ENCODE assay signal across 13 cellular contexts in genomic region chr18:42192251-42193248, GRCh38.
A peak's percentile ranks its signal among the peaks of the same experiment; 100 is the strongest.
DNase-seq lines count a peak whose midpoint lies in the region; ATAC-seq, FAIRE-seq and TF ChIP-seq lines count a peak whose summit lies in the region.
"Had no signal": no experiment of that assay in that cellular context is flagged by ENCODE, and none has a peak within 500 bp of the region (broad histone marks: within the 10 kb centered on the region; RNA-seq: fewer than 3 reads in every experiment).

No MANE protein-coding gene starts in this region.

- H3K9me3 ChIP-seq in breast epithelium: no peaks in the 10 kb centered on the region
- no peaks in the 10 kb centered on the region for H3K9me3 ChIP-seq in lower lobe of right lung
- H3K9me3 ChIP-seq: tibial artery had no signal

- TF ChIP-seq POLR2A in breast epithelium (IDR thresholded peaks at IDR 0.05): no peak

- POLR2A ChIA-PET in MCF 10A (lab: Yijun Ruan, JAX): no interaction called here

- H3K4me3 Mint-ChIP-seq in MCF 10A (ENCODE audit: unreplicated experiment): no peak overlapping the region
- H3K4me3 Mint-ChIP-seq: activated T-cell treated with anti-CD3 and anti-CD28 coated beads, Interleukin-2, amount 50 U/mL, for 24 hours; naive B cell had no signal

- CTCF ChIA-PET in MCF 10A (lab: Yijun Ruan, JAX): interaction anchor here (0.6 to 0.8 kb wide), 2 partner anchors 106 to 607 kb away, joined by 3 to 4 read pairs; no protein-coding TSS in a partner anchor

- H3K27me3 Mint-ChIP-seq in MCF 10A (ENCODE audit: insufficient read depth, unreplicated experiment): no peaks in the 10 kb centered on the region
- H3K27me3 Mint-ChIP-seq: activated T-cell treated with anti-CD3 and anti-CD28 coated beads, Interleukin-2, amount 50 U/mL, for 24 hours; naive B cell had no signal

- H3K27ac ChIP-seq in breast epithelium (no peak overlapping the region), lower lobe of right lung (no peak overlapping the region)
- H3K27ac ChIP-seq: skin epidermis, tibial artery had no signal

- FAIRE-seq in urothelium cell line (lab: Jason Lieb, UNC): no peak

- peaks cover 3% of the 10 kb centered on the region for H3K4me1 Mint-ChIP-seq in MCF 10A (ENCODE audit: insufficient read depth, unreplicated experiment)
- H3K4me1 Mint-ChIP-seq: naive B cell had no signal

- ATAC-seq in SK-N-SH treated with all-trans-retinoic acid at 6 μM for 48 hours (peak; percentile 28; the same call in 1 of the 3 replicates), HG02973 (IDR thresholded peaks at IDR 0.05; ENCODE audit: unreplicated experiment) (no peak), lower lobe of right lung (no peak), Right ventricle myocardium inferior (no peak)

- H3K27ac Mint-ChIP-seq in MCF 10A (ENCODE audit: low read depth, unreplicated experiment): no peak overlapping the region
- H3K27ac Mint-ChIP-seq: activated T-cell treated with anti-CD3 and anti-CD28 coated beads, Interleukin-2, amount 50 U/mL, for 24 hours; naive B cell had no signal

- no TSS peak for BruUV-seq in MCF 10A (replicated peaks; lab: Mats Ljungman, UMichigan)

- H3K9me3 Mint-ChIP-seq in MCF 10A (ENCODE audit: unreplicated experiment): no peaks in the 10 kb centered on the region
- H3K9me3 Mint-ChIP-seq: activated T-cell treated with anti-CD3 and anti-CD28 coated beads, Interleukin-2, amount 50 U/mL, for 24 hours had no signal

- H3K36me3 ChIP-seq in breast epithelium: no peaks in the 10 kb centered on the region
- H3K36me3 ChIP-seq in lower lobe of right lung: no peaks in the 10 kb centered on the region
- H3K36me3 ChIP-seq: tibial artery had no signal

- no peaks in the 10 kb centered on the region for H3K27me3 ChIP-seq in breast epithelium
- no peaks in the 10 kb centered on the region for H3K27me3 ChIP-seq in lower lobe of right lung (ENCODE audit: low read depth)
- H3K27me3 ChIP-seq: tibial artery had no signal

- H3K4me1 ChIP-seq in breast epithelium: no peaks in the 10 kb centered on the region
- H3K4me1 ChIP-seq in lower lobe of right lung: no peaks in the 10 kb centered on the region

- TF ChIP-seq CTCF in MCF 10A (IDR thresholded peaks at IDR 0.05; ENCODE audit: unreplicated experiment) (no peak), breast epithelium (IDR thresholded peaks at IDR 0.05) (no peak), lower lobe of right lung (IDR thresholded peaks at IDR 0.05) (no peak)

- DNase-seq in MCF 10A (ENCODE audit: unreplicated experiment): peak; percentile 82
- no peak for DNase-seq in breast epithelium (ENCODE audit: low spot score in 2 of 2)
- DNase-seq in glomerular visceral epithelial cell (ENCODE audit: extremely low spot score): peak; percentile 70
- DNase-seq in urothelium cell line (ENCODE audit: low spot score): peak; percentile 13
- no peak for DNase-seq in lower lobe of right lung
- DNase-seq in Right ventricle myocardium inferior (ENCODE audit: missing footprints): no peak
- DNase-seq: activated T-cell treated with anti-CD3 and anti-CD28 coated beads, Interleukin-2, amount 50 U/mL, for 24 hours; naive B cell; NCI-H1092 treated with DMSO at 0.1 percent for 48 hours; tibial artery had no signal

- intact Hi-C loops in MCF 10A (cut with micrococcal nuclease) (no loop called here), breast epithelium (cut with DNase I; ENCODE audit: low total_unique reads) (no loop called here), lower lobe of right lung (cut with DNase I) (no loop called here), Right ventricle myocardium inferior (cut with DNase I) (no loop called here)

- H3K36me3 Mint-ChIP-seq in MCF 10A (ENCODE audit: insufficient read depth, unreplicated experiment): no peaks in the 10 kb centered on the region
- H3K36me3 Mint-ChIP-seq: naive B cell had no signal

- no peak overlapping the region for H3K4me3 ChIP-seq in breast epithelium
- no peak overlapping the region for H3K4me3 ChIP-seq in lower lobe of right lung
- H3K4me3 ChIP-seq: skin epidermis, tibial artery had no signal

TF ChIP-seq in SK-N-SH treated with all-trans-retinoic acid at 6 μM for 48 hours, 23 proteins besides CTCF, POLR2A, EP300 and RAD21:
- no peak for TF ChIP-seq ZNF565 (CRISPR knock-in tag; conservative IDR thresholded peaks at IDR 0.05; ENCODE audit: low read depth)
- peak; percentile 84 for TF ChIP-seq ISL1 (CRISPR knock-in tag; IDR thresholded peaks at IDR 0.05)
- peak; percentile 32; the same call in 1 of the 2 replicates for TF ChIP-seq GLIS3 (CRISPR knock-in tag; IDR thresholded peaks at IDR 0.05)
- no peak for TF ChIP-seq ESRRG (CRISPR knock-in tag; IDR thresholded peaks at IDR 0.05)
- no peak for TF ChIP-seq PPARA (CRISPR knock-in tag; IDR thresholded peaks at IDR 0.05; ENCODE audit: borderline replicate concordance)
- TF ChIP-seq CREB5 (CRISPR knock-in tag; IDR thresholded peaks at IDR 0.05; ENCODE audit: low read depth): peak; percentile 63; the same call in 1 of the 2 replicates
- TF ChIP-seq ZNF8 (CRISPR knock-in tag; IDR thresholded peaks at IDR 0.05): no peak
- 0 out of 2 replicates have a peak, but pooled peaks have one; percentile 16 for TF ChIP-seq CSDC2 (CRISPR knock-in tag; IDR thresholded peaks at IDR 0.05)
- TF ChIP-seq TCF4 (CRISPR knock-in tag; IDR thresholded peaks at IDR 0.05; ENCODE audit: borderline replicate concordance): peak; percentile 55
- peak; percentile 81 for TF ChIP-seq TSHZ2 (CRISPR knock-in tag; IDR thresholded peaks at IDR 0.05)
- 0 out of 2 replicates have a peak, but pooled peaks have one; percentile 8 for TF ChIP-seq PATZ1 (CRISPR knock-in tag; IDR thresholded peaks at IDR 0.05; ENCODE audit: borderline replicate concordance)
- TF ChIP-seq RARB (CRISPR knock-in tag; IDR thresholded peaks at IDR 0.05): no peak

Comparison
In these comparisons a context has a peak if more than half of its experiments do, and no peak if none do; other contexts are left out.
1. DNase-seq: peak in MCF 10A (single experiment), glomerular visceral epithelial cell (single experiment) and urothelium cell line (single experiment); none in breast epithelium (0 of 2), lower lobe of right lung (single experiment) and Right ventricle myocardium inferior (single experiment).